21 cellular contexts compared by ENCODE assay signal in genomic region chr6:64034331-64034730, GRCh38.
A peak's percentile ranks its signal among the peaks of the same experiment; 100 is the strongest.
DNase-seq lines count a peak whose midpoint lies in the region; ATAC-seq, FAIRE-seq and TF ChIP-seq lines count a peak whose summit lies in the region.
"Had no signal": no experiment of that assay in that cellular context is flagged by ENCODE, and none has a peak within 500 bp of the region (broad histone marks: within the 10 kb centered on the region; RNA-seq: fewer than 3 reads in every experiment).

No MANE protein-coding gene starts in this region.

- H2BK120ac ChIP-seq in mesenchymal stem cell (ENCODE audit: low read depth, low read length), result no peak overlapping the region

- no peaks in the 10 kb centered on the region for H4K20me1 ChIP-seq in HepG2 (ENCODE audit: insufficient read depth, low read length)

- no peak overlapping the region for H4K91ac ChIP-seq in mesenchymal stem cell (ENCODE audit: low read length)

- BruUV-seq in HepG2 (replicated peaks; lab: Mats Ljungman, UMichigan), result no TSS peak

- H2AFZ ChIP-seq in HepG2 (ENCODE audit: low read length) (no peak overlapping the region), mesenchymal stem cell (ENCODE audit: low read depth, low read length) (no peak overlapping the region)

- TF ChIP-seq POLR2A in HepG2 (IDR thresholded peaks at IDR 0.05; ENCODE audit: insufficient read depth in 1 of 2, low read depth in 2 of 2, low read length in 2 of 2), result no peak

- H3K79me1 ChIP-seq in mesenchymal stem cell (replicated peaks; ENCODE audit: low read length, poor library complexity, severe bottlenecking), result no peaks in the 10 kb centered on the region

- H3K79me2 ChIP-seq in HepG2 (ENCODE audit: insufficient read depth, low read length), result no peaks in the 10 kb centered on the region

- no peaks in the 10 kb centered on the region for H3K4me1 ChIP-seq in liver (ENCODE audit: control insufficient read depth in 4 of 4, insufficient read depth in 4 of 4, low read length in 3 of 4)
- H3K4me1 ChIP-seq in HepG2 (ENCODE audit: insufficient read depth, low read length), result no peaks in the 10 kb centered on the region
- H3K4me1 ChIP-seq in mesenchymal stem cell (ENCODE audit: control insufficient read depth, insufficient read depth, low read depth, low read length), result no peaks in the 10 kb centered on the region

- H2BK12ac ChIP-seq in mesenchymal stem cell (ENCODE audit: low read length in 2 of 2), result no peak overlapping the region

- H2BK15ac ChIP-seq in mesenchymal stem cell (ENCODE audit: low read depth, poor library complexity, severe bottlenecking), result no peak overlapping the region

- no peak overlapping the region for H2AK5ac ChIP-seq in mesenchymal stem cell (ENCODE audit: low read length, severe bottlenecking)

- H3K18ac ChIP-seq in mesenchymal stem cell (ENCODE audit: low read depth in 1 of 2, low read length in 2 of 2), result no peak overlapping the region

- peak overlapping the region in 1 of 2 experiments; percentile 4 for H3K4ac ChIP-seq in mesenchymal stem cell (ENCODE audit: low read depth in 1 of 2, low read length in 2 of 2)

- CTCF ChIA-PET in HepG2 (lab: Yijun Ruan, JAX; ENCODE audit: low intra/inter-chr PET ratio, low total read pairs), result no interaction called here

- no peak overlapping the region for H4K8ac ChIP-seq in mesenchymal stem cell (ENCODE audit: low read length)

- DNase-seq in HepG2 (ENCODE audit: low spot score) (no peak), fibroblast of the aortic adventitia (ENCODE audit: low read depth) (peak; percentile 12), mesenchymal stem cell (peak; percentile 66), cerebellum (ENCODE audit: low spot score) (no peak)
- DNase-seq in effector CD8-positive, alpha-beta T cell (lab: John Stamatoyannopoulos, UW), result no peak
- DNase-seq in stimulated activated CD4-positive, alpha-beta T cell treated with anti-CD3 and anti-CD28 coated beads, Interleukin-4, amount 100 ng/mL, for 4 hours, result no peak
- no peak for DNase-seq in stimulated activated CD4-positive, alpha-beta T cell treated with anti-CD3 and anti-CD28 coated beads, Interleukin-1b, Interleukin-23, amount 100 ng/mL, for 48 hours
- DNase-seq: AML-193; Calu3; CD4-positive, alpha-beta memory T cell; DMS53; DND-41; EL; H9 had no signal

- TF ChIP-seq RAD21 in liver (IDR thresholded peaks at IDR 0.05) (no peak), HepG2 (CRISPR knock-in tag; IDR thresholded peaks at IDR 0.05) (no peak)

- no peak overlapping the region for H3K14ac ChIP-seq in mesenchymal stem cell (ENCODE audit: low read length in 2 of 2)

- TF ChIP-seq EP300 in HepG2 (IDR thresholded peaks at IDR 0.05; ENCODE audit: low read depth in 2 of 2, low read length in 2 of 2) (no peak), HepG2 (CRISPR knock-in tag; IDR thresholded peaks at IDR 0.05; ENCODE audit: borderline replicate concordance) (no peak)

- H3K9me3 ChIP-seq in liver (ENCODE audit: control insufficient read depth in 4 of 4, low read length in 3 of 4) (no peaks in the 10 kb centered on the region), HepG2 (ENCODE audit: low read length) (no peaks in the 10 kb centered on the region), mesenchymal stem cell (ENCODE audit: control insufficient read depth, low read length) (no peaks in the 10 kb centered on the region)
- H3K9me3 ChIP-seq: A549 had no signal

- H3K27me3 ChIP-seq in liver (ENCODE audit: control insufficient read depth in 4 of 4, insufficient read depth in 4 of 4, low read length in 3 of 4) (no peaks in the 10 kb centered on the region), HepG2 (ENCODE audit: control insufficient read depth in 1 of 2, insufficient read depth in 2 of 2, low read length in 2 of 2) (no peaks in the 10 kb centered on the region; a peak in 1 of 5 replicates), mesenchymal stem cell (ENCODE audit: control insufficient read depth in 1 of 2, insufficient read depth in 1 of 2, low read length in 2 of 2) (no peaks in the 10 kb centered on the region)

- TF ChIP-seq CTCF in liver (IDR thresholded peaks at IDR 0.05; ENCODE audit: low read depth, low read length, missing input control) (no peak), HepG2 (CRISPR knock-in tag; IDR thresholded peaks at IDR 0.05) (no peak), fibroblast of the aortic adventitia (IDR thresholded peaks at IDR 0.05; ENCODE audit: insufficient read depth, low read length) (no peak)

- no peak for ATAC-seq in HepG2
- ATAC-seq: A549, GM12878 had no signal

- H3K27ac ChIP-seq in liver (ENCODE audit: low read depth in 1 of 2, low read length in 2 of 2) (peak overlapping the region in 1 of 2 donors; percentile 20), HepG2 (ENCODE audit: extremely low read length, insufficient read depth, low read length) (no peak overlapping the region), mesenchymal stem cell (ENCODE audit: low read length, poor library complexity, severe bottlenecking) (no peak overlapping the region)
- H3K27ac ChIP-seq: 22Rv1, A549, C4-2B had no signal

- POLR2A ChIA-PET in HepG2 (lab: Yijun Ruan, JAX), result no interaction called here

- in situ Hi-C loops in HepG2 (cut with HindIII; ENCODE audit: extremely low pct_ligation_motif_present, low pct_unique_long_range_greater_than_20kb), result no loop called here

- 80% methylated on average over 4 of the region's 4 CpGs for WGBS in liver
- 58% methylated on average over 4 of the region's 4 CpGs for WGBS in HepG2 (ENCODE audit: low lambda C conversion rate)
- 14% methylated on average over 4 of the region's 4 CpGs for WGBS in mesenchymal stem cell

- H3K36me3 ChIP-seq in liver (ENCODE audit: control insufficient read depth in 4 of 4, insufficient read depth in 3 of 4, low read depth in 1 of 4, low read length in 3 of 4) (no peaks in the 10 kb centered on the region), HepG2 (replicated peaks in 1 of 2; ENCODE audit: control insufficient read depth in 1 of 2, insufficient read depth in 2 of 2, low read length in 2 of 2) (no peaks in the 10 kb centered on the region), mesenchymal stem cell (ENCODE audit: control insufficient read depth in 1 of 2, insufficient read depth in 2 of 2, low read depth in 1 of 2, low read length in 2 of 2) (no peaks in the 10 kb centered on the region)

- H2BK5ac ChIP-seq in mesenchymal stem cell (ENCODE audit: low read depth, low read length, poor library complexity, severe bottlenecking), result no peak overlapping the region

- no peak for FAIRE-seq in HepG2 (lab: Jason Lieb, UNC)
- FAIRE-seq: A549, GM12878, H1, HTR-8/SVneo had no signal

- H3K23ac ChIP-seq in mesenchymal stem cell (ENCODE audit: low read length in 2 of 2), result no peak overlapping the region

- H3K4me3 ChIP-seq in liver (ENCODE audit: low read depth in 1 of 3, low read length in 3 of 3) (no peak overlapping the region), HepG2 (replicated peaks in 1 of 3; ENCODE audit: insufficient read depth in 1 of 3, low read depth in 2 of 3, low read length in 3 of 3) (no peak overlapping the region), fibroblast of the aortic adventitia (ENCODE audit: low read depth, low read length) (no peak overlapping the region), mesenchymal stem cell (ENCODE audit: insufficient read depth in 1 of 2, low read depth in 1 of 2, low read length in 2 of 2) (no peak overlapping the region)
- H3K4me3 ChIP-seq: A549, GM12878 had no signal

- H3K4me2 ChIP-seq in HepG2 (ENCODE audit: low read depth, low read length) (no peak overlapping the region), mesenchymal stem cell (ENCODE audit: low read length, poor library complexity, severe bottlenecking) (no peak overlapping the region)
- H3K4me2 ChIP-seq: A549 had no signal

- intact Hi-C loops in HepG2 (cut with micrococcal nuclease; ENCODE audit: unreplicated experiment), result no loop called here

- H3K9ac ChIP-seq in liver (ENCODE audit: low read depth in 1 of 2, low read length in 2 of 2) (no peak overlapping the region), HepG2 (ENCODE audit: insufficient read depth, low read depth, low read length) (no peak overlapping the region), mesenchymal stem cell (ENCODE audit: low read length) (no peak overlapping the region)

TF ChIP-seq in liver, 16 proteins besides CTCF, POLR2A, EP300 and RAD21 (continues in another document):
- peak in 1 of 2 donors; percentile 7 for TF ChIP-seq RXRA (IDR thresholded peaks at IDR 0.05)
- TF ChIP-seq GABPA (IDR thresholded peaks at IDR 0.05 in 1 of 2, conservative IDR thresholded peaks at IDR 0.05 in 1 of 2), result no peak

TF ChIP-seq in HepG2, 621 proteins besides CTCF, POLR2A, EP300 and RAD21 (continues in another document):
- no peak for TF ChIP-seq ZNF747 (CRISPR knock-in tag; IDR thresholded peaks at IDR 0.05; ENCODE audit: borderline replicate concordance)
- TF ChIP-seq, protein P1, sequence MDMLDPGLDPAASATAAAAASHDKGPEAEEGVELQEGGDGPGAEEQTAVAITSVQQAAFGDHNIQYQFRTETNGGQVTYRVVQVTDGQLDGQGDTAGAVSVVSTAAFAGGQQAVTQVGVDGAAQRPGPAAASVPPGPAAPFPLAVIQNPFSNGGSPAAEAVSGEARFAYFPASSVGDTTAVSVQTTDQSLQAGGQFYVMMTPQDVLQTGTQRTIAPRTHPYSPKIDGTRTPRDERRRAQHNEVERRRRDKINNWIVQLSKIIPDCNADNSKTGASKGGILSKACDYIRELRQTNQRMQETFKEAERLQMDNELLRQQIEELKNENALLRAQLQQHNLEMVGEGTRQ (IDR thresholded peaks at IDR 0.05; ENCODE audit: low read depth, low read length), result no peak
- TF ChIP-seq, protein P1 (CRISPR knock-in tag; IDR thresholded peaks at IDR 0.05; ENCODE audit: borderline replicate concordance), result no peak
- TF ChIP-seq NFKBIZ (CRISPR knock-in tag; IDR thresholded peaks at IDR 0.05), result no peak
- TF ChIP-seq, protein P2, sequence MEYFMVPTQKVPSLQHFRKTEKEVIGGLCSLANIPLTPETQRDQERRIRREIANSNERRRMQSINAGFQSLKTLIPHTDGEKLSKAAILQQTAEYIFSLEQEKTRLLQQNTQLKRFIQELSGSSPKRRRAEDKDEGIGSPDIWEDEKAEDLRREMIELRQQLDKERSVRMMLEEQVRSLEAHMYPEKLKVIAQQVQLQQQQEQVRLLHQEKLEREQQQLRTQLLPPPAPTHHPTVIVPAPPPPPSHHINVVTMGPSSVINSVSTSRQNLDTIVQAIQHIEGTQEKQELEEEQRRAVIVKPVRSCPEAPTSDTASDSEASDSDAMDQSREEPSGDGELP (IDR thresholded peaks at IDR 0.05; ENCODE audit: borderline replicate concordance, low read depth), result no peak
- TF ChIP-seq GZF1 (CRISPR knock-in tag; IDR thresholded peaks at IDR 0.05), result no peak

Comparison
In these comparisons a context has a peak if more than half of its experiments do, and no peak if none do; other contexts are left out.
1. DNase-seq: peak in fibroblast of the aortic adventitia (single experiment) and mesenchymal stem cell (single experiment); none in HepG2 (single experiment), effector CD8-positive, alpha-beta T cell (single experiment), stimulated activated CD4-positive, alpha-beta T cell treated with anti-CD3 and anti-CD28 coated beads, Interleukin-4, amount 100 ng/mL, for 4 hours (0 of 2), stimulated activated CD4-positive, alpha-beta T cell treated with anti-CD3 and anti-CD28 coated beads, Interleukin-1b, Interleukin-23, amount 100 ng/mL, for 48 hours (single experiment) and cerebellum (single experiment).